Comparison of ENCODE assay signal across 21 cellular contexts in the genomic region with DNA sequence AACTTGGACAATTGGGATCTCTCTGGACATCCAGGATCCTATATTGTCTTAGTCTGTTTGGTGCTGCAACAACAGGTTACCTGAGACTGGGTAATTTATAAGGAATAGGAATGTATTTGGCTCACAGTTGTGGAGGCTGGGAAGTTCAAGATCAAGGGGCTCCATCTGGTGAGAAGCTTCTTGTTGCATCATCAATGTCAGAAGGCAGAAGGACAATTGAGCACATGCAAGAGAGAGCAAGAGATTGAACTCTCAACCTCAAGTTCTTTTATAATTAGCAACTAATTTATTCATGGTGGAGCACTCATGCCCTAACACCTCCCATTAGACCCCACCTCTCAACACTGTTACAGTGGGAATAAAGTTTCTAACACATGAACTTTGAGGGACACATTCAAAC.
DNase-seq lines count a peak whose midpoint lies in the region; ATAC-seq, FAIRE-seq and TF ChIP-seq lines count a peak whose summit lies in the region.
"Had no signal": no experiment of that assay in that cellular context is flagged by ENCODE, and none has a peak within 500 bp of the region (broad histone marks: within the 10 kb centered on the region; RNA-seq: fewer than 3 reads in every experiment).

No MANE protein-coding gene starts in this region.

- H3K27ac Mint-ChIP-seq in activated CD8-positive, alpha-beta T cell treated with anti-CD3 and anti-CD28 coated beads, Interleukin-2, amount 10 ng/mL, durations not matched to agents 7 days and 5 days = no peak overlapping the region
- no peak overlapping the region for H3K27ac Mint-ChIP-seq in activated CD8-positive, alpha-beta T cell treated with anti-CD3 and anti-CD28 coated beads for 36 hours
- H3K27ac Mint-ChIP-seq: B cell; CD4-positive, alpha-beta T cell; CD8-positive, alpha-beta T cell had no signal

- peak; percentile 9 for DNase-seq in activated CD8-positive, alpha-beta T cell treated with anti-CD3 and anti-CD28 coated beads, Interleukin-2, amount 10 ng/mL, durations not matched to agents 7 days and 5 days
- no peak for DNase-seq in activated CD8-positive, alpha-beta T cell treated with anti-CD3 and anti-CD28 coated beads for 36 hours
- no peak for DNase-seq in K562 (ENCODE audit: extremely low read depth in 1 of 4, low spot score in 3 of 4)
- no peak for DNase-seq in stimulated activated CD8-positive, alpha-beta memory T cell treated with anti-CD3 and anti-CD28 coated beads, Interleukin-4, amount 100 ng/mL, for 48 hours
- DNase-seq in aorta = no peak
- DNase-seq: AML-193; Caco-2; Calu3; CD4-positive, alpha-beta T cell; CD8-positive, alpha-beta T cell; DMS79 treated with DMSO at 0.1 percent for 48 hours; GF-D8 had no signal

- H3K9me3 ChIP-seq in K562 (replicated peaks; ENCODE audit: control insufficient read depth, insufficient read depth, low read depth, low read length) (no peaks in the 10 kb centered on the region), aorta (ENCODE audit: control insufficient read depth, low read length) (peaks cover 1% of the 10 kb centered on the region)
- H3K9me3 ChIP-seq: A549 had no signal

- H3K36me3 Mint-ChIP-seq in activated CD8-positive, alpha-beta T cell treated with anti-CD3 and anti-CD28 coated beads, Interleukin-2, amount 10 ng/mL, durations not matched to agents 7 days and 5 days (ENCODE audit: low read depth) = no peaks in the 10 kb centered on the region
- no peaks in the 10 kb centered on the region for H3K36me3 Mint-ChIP-seq in activated CD8-positive, alpha-beta T cell treated with anti-CD3 and anti-CD28 coated beads for 36 hours (ENCODE audit: low read depth)
- H3K36me3 Mint-ChIP-seq: CD8-positive, alpha-beta T cell had no signal

- no peaks in the 10 kb centered on the region for H3K4me1 Mint-ChIP-seq in activated CD8-positive, alpha-beta T cell treated with anti-CD3 and anti-CD28 coated beads, Interleukin-2, amount 10 ng/mL, durations not matched to agents 7 days and 5 days (ENCODE audit: low read depth)
- no peaks in the 10 kb centered on the region for H3K4me1 Mint-ChIP-seq in activated CD8-positive, alpha-beta T cell treated with anti-CD3 and anti-CD28 coated beads for 36 hours (ENCODE audit: low read depth)
- H3K4me1 Mint-ChIP-seq: B cell had no signal

- peaks cover 4% of the 10 kb centered on the region for H3K27me3 Mint-ChIP-seq in activated CD8-positive, alpha-beta T cell treated with anti-CD3 and anti-CD28 coated beads, Interleukin-2, amount 10 ng/mL, durations not matched to agents 7 days and 5 days (ENCODE audit: low read depth)
- peaks cover 2% of the 10 kb centered on the region for H3K27me3 Mint-ChIP-seq in activated CD8-positive, alpha-beta T cell treated with anti-CD3 and anti-CD28 coated beads for 36 hours

- no peaks in the 10 kb centered on the region for H3K9me3 Mint-ChIP-seq in activated CD8-positive, alpha-beta T cell treated with anti-CD3 and anti-CD28 coated beads, Interleukin-2, amount 10 ng/mL, durations not matched to agents 7 days and 5 days (ENCODE audit: insufficient read depth)
- no peaks in the 10 kb centered on the region for H3K9me3 Mint-ChIP-seq in activated CD8-positive, alpha-beta T cell treated with anti-CD3 and anti-CD28 coated beads for 36 hours

- TF ChIP-seq EP300 in K562 (IDR thresholded peaks at IDR 0.05; ENCODE audit: low read length) = no peak; the same call in 1 of the 2 replicates

- H3K79me2 ChIP-seq in K562 (ENCODE audit: control insufficient read depth, insufficient read depth, low read length) = no peaks in the 10 kb centered on the region

- no peak overlapping the region for H3K9ac ChIP-seq in K562 (ENCODE audit: insufficient read depth in 1 of 2, low read depth in 2 of 2, low read length in 2 of 2)
- H3K9ac ChIP-seq: BLaER1 treated with 17β-estradiol and CSF1 and Interleukin-3, amounts not matched to agents 10 nM and 100 nM had no signal

- intact Hi-C loops in activated CD8-positive, alpha-beta T cell treated with anti-CD3 and anti-CD28 coated beads for 36 hours (cut with micrococcal nuclease) = no loop called here
- intact Hi-C loops in K562 (cut with micrococcal nuclease) (no loop called here), aorta (cut with DNase I) (no loop called here)

- no TSS peak for BruUV-seq in K562 (replicated peaks; lab: Mats Ljungman, UMichigan)

- H3K4me1 ChIP-seq in K562 (replicated peaks in 1 of 2; ENCODE audit: control insufficient read depth in 2 of 2, insufficient read depth in 2 of 2, low read length in 2 of 2) (peaks cover 0 to 22% of the 10 kb centered on the region in 2 experiments; a peak in 4 of 5 replicates), aorta (ENCODE audit: control insufficient read depth in 1 of 2, insufficient read depth in 2 of 2, low read length in 2 of 2) (no peaks in the 10 kb centered on the region)
- H3K4me1 ChIP-seq: A549, Caco-2 had no signal

- ATAC-seq in activated CD8-positive, alpha-beta T cell treated with anti-CD3 and anti-CD28 coated beads, Interleukin-2, amount 10 ng/mL, durations not matched to agents 7 days and 5 days = no peak
- no peak for ATAC-seq in activated CD8-positive, alpha-beta T cell treated with anti-CD3 and anti-CD28 coated beads for 36 hours
- peak; percentile 65 for ATAC-seq in K562
- no peak for ATAC-seq in aorta (ENCODE audit: low FRiP score)
- ATAC-seq: A549; CD8-positive, alpha-beta T cell had no signal

- H4K20me1 ChIP-seq in K562 (replicated peaks; ENCODE audit: control insufficient read depth, insufficient read depth, low read length) = no peaks in the 10 kb centered on the region
- H4K20me1 ChIP-seq: BLaER1 treated with 17β-estradiol and CSF1 and Interleukin-3, amounts not matched to agents 10 nM and 100 nM had no signal

- TF ChIP-seq POLR2A in K562 (conservative IDR thresholded peaks at IDR 0.05) = no peak

- CTCF ChIA-PET in activated CD8-positive, alpha-beta T cell treated with anti-CD3 and anti-CD28 coated beads, Interleukin-2, amount 10 ng/mL, durations not matched to agents 7 days and 5 days (lab: Charles Lee) = no interaction called here
- CTCF ChIA-PET in activated CD8-positive, alpha-beta T cell treated with anti-CD3 and anti-CD28 coated beads for 36 hours (lab: Charles Lee) = no interaction called here
- CTCF ChIA-PET in K562 (lab: Yijun Ruan, JAX; ENCODE audit: low intra/inter-chr PET ratio) = no interaction called here

- peak overlapping the region; percentile 28; the same call in 1 of the 2 replicates for H3K4me2 ChIP-seq in K562 (ENCODE audit: insufficient read depth, low read length)
- H3K4me2 ChIP-seq: A549; BLaER1 treated with 17β-estradiol and CSF1 and Interleukin-3, amounts not matched to agents 10 nM and 100 nM had no signal

- H3K27ac ChIP-seq in K562 (ENCODE audit: extremely low read depth, low read depth, low read length) (no peak overlapping the region), aorta (ENCODE audit: low read depth in 1 of 2, low read length in 2 of 2) (no peak overlapping the region)
- H3K27ac ChIP-seq: 22Rv1; A549; BLaER1 treated with 17β-estradiol and CSF1 and Interleukin-3, amounts not matched to agents 10 nM and 100 nM; C4-2B had no signal

- H3K27me3 ChIP-seq in K562 (ENCODE audit: control insufficient read depth in 2 of 2, insufficient read depth in 2 of 2, low read length in 2 of 2) = no peaks in the 10 kb centered on the region
- no peaks in the 10 kb centered on the region for H3K27me3 ChIP-seq in aorta (ENCODE audit: control insufficient read depth in 1 of 2, insufficient read depth in 2 of 2, low read length in 1 of 2)

- in situ Hi-C loops in K562 (cut with MboI) = no loop called here

- H3K4me3 Mint-ChIP-seq in activated CD8-positive, alpha-beta T cell treated with anti-CD3 and anti-CD28 coated beads, Interleukin-2, amount 10 ng/mL, durations not matched to agents 7 days and 5 days = no peak overlapping the region
- no peak overlapping the region for H3K4me3 Mint-ChIP-seq in activated CD8-positive, alpha-beta T cell treated with anti-CD3 and anti-CD28 coated beads for 36 hours
- H3K4me3 Mint-ChIP-seq: B cell; CD4-positive, alpha-beta T cell; CD8-positive, alpha-beta T cell had no signal

- no peak overlapping the region for H3K4me3 ChIP-seq in K562
- no peak overlapping the region for H3K4me3 ChIP-seq in aorta (ENCODE audit: low read length in 2 of 2)
- H3K4me3 ChIP-seq: A549; BLaER1 treated with 17β-estradiol and CSF1 and Interleukin-3, amounts not matched to agents 10 nM and 100 nM had no signal

- FAIRE-seq in K562 (lab: Jason Lieb, UNC) = peak; percentile 29
- FAIRE-seq: A549, D721Med, G401.6, GM12891, GM19239 had no signal

- no peaks in the 10 kb centered on the region for H3K36me3 ChIP-seq in K562 (ENCODE audit: control insufficient read depth, insufficient read depth, low read length)
- H3K36me3 ChIP-seq in aorta (ENCODE audit: control insufficient read depth in 1 of 2, insufficient read depth in 2 of 2, low read length in 1 of 2) = no peaks in the 10 kb centered on the region
- H3K36me3 ChIP-seq: BLaER1 treated with 17β-estradiol and CSF1 and Interleukin-3, amounts not matched to agents 10 nM and 100 nM had no signal

- H2AFZ ChIP-seq in K562 (ENCODE audit: low read depth, low read length) = peak overlapping the region; percentile 30

- no peak for TF ChIP-seq RAD21 in K562 (CRISPR knock-in tag; conservative IDR thresholded peaks at IDR 0.05 in 1 of 2, IDR thresholded peaks at IDR 0.05 in 1 of 2)

- H3K9me1 ChIP-seq in K562 (ENCODE audit: control insufficient read depth, insufficient read depth, low read length) = no peaks in the 10 kb centered on the region

- POLR2A ChIA-PET in activated CD8-positive, alpha-beta T cell treated with anti-CD3 and anti-CD28 coated beads, Interleukin-2, amount 10 ng/mL, durations not matched to agents 7 days and 5 days (lab: Charles Lee) = no interaction called here
- POLR2A ChIA-PET in activated CD8-positive, alpha-beta T cell treated with anti-CD3 and anti-CD28 coated beads for 36 hours (lab: Charles Lee) = no interaction called here
- POLR2A ChIA-PET in K562 (lab: Yijun Ruan, JAX) = interaction anchor here (0.5 to 1.4 kb wide), 3 partner anchors 13 to 86 kb away, joined by 3 to 4 read pairs (median 3); no protein-coding TSS in a partner anchor

- no peak for TF ChIP-seq CTCF in activated CD8-positive, alpha-beta T cell treated with anti-CD3 and anti-CD28 coated beads for 36 hours (IDR thresholded peaks at IDR 0.05)
- TF ChIP-seq CTCF in K562 (IDR thresholded peaks at IDR 0.05 in 2 of 3, conservative IDR thresholded peaks at IDR 0.05 in 1 of 3; ENCODE audit: insufficient read depth in 2 of 3, low read depth in 1 of 3, low read length in 3 of 3) = no peak

TF ChIP-seq in K562, 482 proteins besides CTCF, POLR2A, EP300 and RAD21 (continues in another document):
- TF ChIP-seq, protein P1, sequence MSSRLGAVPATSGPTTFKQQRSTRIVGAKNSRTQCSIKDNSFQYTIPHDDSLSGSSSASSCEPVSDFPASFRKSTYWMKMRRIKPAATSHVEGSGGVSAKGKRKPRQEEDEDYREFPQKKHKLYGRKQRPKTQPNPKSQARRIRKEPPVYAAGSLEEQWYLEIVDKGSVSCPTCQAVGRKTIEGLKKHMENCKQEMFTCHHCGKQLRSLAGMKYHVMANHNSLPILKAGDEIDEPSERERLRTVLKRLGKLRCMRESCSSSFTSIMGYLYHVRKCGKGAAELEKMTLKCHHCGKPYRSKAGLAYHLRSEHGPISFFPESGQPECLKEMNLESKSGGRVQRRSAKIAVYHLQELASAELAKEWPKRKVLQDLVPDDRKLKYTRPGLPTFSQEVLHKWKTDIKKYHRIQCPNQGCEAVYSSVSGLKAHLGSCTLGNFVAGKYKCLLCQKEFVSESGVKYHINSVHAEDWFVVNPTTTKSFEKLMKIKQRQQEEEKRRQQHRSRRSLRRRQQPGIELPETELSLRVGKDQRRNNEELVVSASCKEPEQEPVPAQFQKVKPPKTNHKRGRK (tag; IDR thresholded peaks at IDR 0.05) = no peak
